Comparison of ENCODE assay signal across 18 cellular contexts in genomic region chr7:131149840-131150239, GRCh38.
DNase-seq lines count a peak whose midpoint lies in the region; ATAC-seq, FAIRE-seq and TF ChIP-seq lines count a peak whose summit lies in the region.
"Had no signal": no experiment of that assay in that cellular context is flagged by ENCODE, and none has a peak within 500 bp of the region (broad histone marks: within the 10 kb centered on the region; RNA-seq: fewer than 3 reads in every experiment).

No MANE protein-coding gene starts in this region.

- intact Hi-C loops in K562 (cut with micrococcal nuclease) (no loop called here), gastrocnemius medialis (cut with DNase I; ENCODE audit: low total_unique reads) (no loop called here)
- intact Hi-C loops in activated CD4-positive, alpha-beta T cell treated with anti-CD3 and anti-CD28 coated beads for 36 hours (cut with DNase I, micrococcal nuclease): no loop called here

- DNase-seq in GM23338 (ENCODE audit: low spot score): no peak
- no peak for DNase-seq in K562 (ENCODE audit: extremely low read depth in 1 of 4, low spot score in 3 of 4)
- DNase-seq in gastrocnemius medialis: peak in 1 of 2 donors; percentile 10
- DNase-seq in NCI-H1105 treated with DMSO at 0.1 percent for 48 hours (lab: John Stamatoyannopoulos, UW): no peak
- no peak for DNase-seq in activated CD4-positive, alpha-beta T cell treated with anti-CD3 and anti-CD28 coated beads for 36 hours
- DNase-seq: Calu3; CD8-positive, alpha-beta T cell; DMS79 treated with DMSO at 0.1 percent for 48 hours; GOT3; H7; HFFc6; IMR-90 had no signal

- no peaks in the 10 kb centered on the region for H3F3A ChIP-seq in GM23338 (replicated peaks; ENCODE audit: low read depth)

- H3K4me1 Mint-ChIP-seq in GM23338: no peaks in the 10 kb centered on the region; the same call in 1 of the 3 replicates
- no peaks in the 10 kb centered on the region for H3K4me1 Mint-ChIP-seq in activated CD4-positive, alpha-beta T cell treated with anti-CD3 and anti-CD28 coated beads for 36 hours
- H3K4me1 Mint-ChIP-seq: B cell had no signal

- no peaks in the 10 kb centered on the region for H3K9me3 ChIP-seq in K562 (replicated peaks; ENCODE audit: control insufficient read depth, insufficient read depth, low read depth, low read length)
- no peaks in the 10 kb centered on the region for H3K9me3 ChIP-seq in gastrocnemius medialis
- H3K9me3 ChIP-seq: BLaER1 treated with 17β-estradiol and CSF1 and Interleukin-3, amounts not matched to agents 10 nM and 100 nM had no signal

- H3K27ac Mint-ChIP-seq in GM23338: no peak overlapping the region
- no peak overlapping the region for H3K27ac Mint-ChIP-seq in activated CD4-positive, alpha-beta T cell treated with anti-CD3 and anti-CD28 coated beads for 36 hours
- H3K27ac Mint-ChIP-seq: B cell; CD8-positive, alpha-beta T cell; HFFc6 had no signal

- H3K4me3 ChIP-seq in GM23338: no peak overlapping the region
- H3K4me3 ChIP-seq in K562: no peak overlapping the region
- peak overlapping the region in 1 of 4 donors; percentile 7 for H3K4me3 ChIP-seq in gastrocnemius medialis
- H3K4me3 ChIP-seq: BLaER1 treated with 17β-estradiol and CSF1 and Interleukin-3, amounts not matched to agents 10 nM and 100 nM; GM12878 had no signal

- H4K20me1 ChIP-seq in GM23338 (replicated peaks; ENCODE audit: insufficient read depth): no peaks in the 10 kb centered on the region
- H4K20me1 ChIP-seq in K562 (replicated peaks; ENCODE audit: control insufficient read depth, insufficient read depth, low read length): no peaks in the 10 kb centered on the region
- H4K20me1 ChIP-seq: BLaER1 treated with 17β-estradiol and CSF1 and Interleukin-3, amounts not matched to agents 10 nM and 100 nM had no signal

- TF ChIP-seq POLR2A in K562 (conservative IDR thresholded peaks at IDR 0.05) (no peak), gastrocnemius medialis (IDR thresholded peaks at IDR 0.05) (no peak)

- POLR2A ChIA-PET in K562 (lab: Yijun Ruan, JAX): interaction anchor here (0.7 to 2.2 kb wide), 5 partner anchors 14 to 190 kb away, joined by 3 to 9 read pairs (median 3); no protein-coding TSS in a partner anchor
- POLR2A ChIA-PET in activated CD4-positive, alpha-beta T cell treated with anti-CD3 and anti-CD28 coated beads for 36 hours (lab: Charles Lee): no interaction called here

- no peaks in the 10 kb centered on the region for H3K9me2 ChIP-seq in GM23338 (ENCODE audit: insufficient read depth)

- H3K4me2 ChIP-seq in GM23338 (no peak overlapping the region), K562 (ENCODE audit: insufficient read depth, low read length) (no peak overlapping the region)
- H3K4me2 ChIP-seq: BLaER1 treated with 17β-estradiol and CSF1 and Interleukin-3, amounts not matched to agents 10 nM and 100 nM had no signal

- H3K4me1 ChIP-seq in GM23338 (ENCODE audit: insufficient read depth) (no peaks in the 10 kb centered on the region), K562 (replicated peaks in 1 of 2; ENCODE audit: control insufficient read depth in 2 of 2, insufficient read depth in 2 of 2, low read length in 2 of 2) (no peaks in the 10 kb centered on the region), gastrocnemius medialis (peaks cover 32 to 41% of the 10 kb centered on the region in 2 donors)
- H3K4me1 ChIP-seq: BLaER1 treated with 17β-estradiol and CSF1 and Interleukin-3, amounts not matched to agents 10 nM and 100 nM had no signal

- ATAC-seq in GM23338: no peak
- ATAC-seq in K562: no peak; the same call in 2 of the 3 replicates
- ATAC-seq in gastrocnemius medialis: peak; percentile 36 to 60
- no peak for ATAC-seq in GM18519 (IDR thresholded peaks at IDR 0.05; ENCODE audit: low FRiP score, unreplicated experiment)
- no peak for ATAC-seq in activated CD4-positive, alpha-beta T cell treated with anti-CD3 and anti-CD28 coated beads for 36 hours
- ATAC-seq: CD8-positive, alpha-beta T cell; GM12878; HCT116 had no signal

- no peaks in the 10 kb centered on the region for H3K36me3 Mint-ChIP-seq in GM23338 (ENCODE audit: low read depth)
- no peaks in the 10 kb centered on the region for H3K36me3 Mint-ChIP-seq in activated CD4-positive, alpha-beta T cell treated with anti-CD3 and anti-CD28 coated beads for 36 hours (ENCODE audit: low read depth)
- H3K36me3 Mint-ChIP-seq: CD8-positive, alpha-beta T cell had no signal

- peak overlapping the region; percentile 8; the same call in 1 of the 2 replicates for H2AFZ ChIP-seq in GM23338
- H2AFZ ChIP-seq in K562 (ENCODE audit: low read depth, low read length): no peak overlapping the region

- TF ChIP-seq RAD21 in K562 (CRISPR knock-in tag; conservative IDR thresholded peaks at IDR 0.05 in 1 of 2, IDR thresholded peaks at IDR 0.05 in 1 of 2): no peak

- peaks cover 1% of the 10 kb centered on the region for H3K27me3 Mint-ChIP-seq in GM23338 (ENCODE audit: insufficient read depth, low read depth, poor library complexity)
- peaks cover 2% of the 10 kb centered on the region for H3K27me3 Mint-ChIP-seq in activated CD4-positive, alpha-beta T cell treated with anti-CD3 and anti-CD28 coated beads for 36 hours
- H3K27me3 Mint-ChIP-seq: B cell had no signal

- FAIRE-seq in K562 (lab: Jason Lieb, UNC): no peak
- FAIRE-seq: GM12878 had no signal

- no peaks in the 10 kb centered on the region for H3K27me3 ChIP-seq in GM23338 (ENCODE audit: insufficient read depth)
- peaks cover 22 to 30% of the 10 kb centered on the region in 2 experiments for H3K27me3 ChIP-seq in K562 (ENCODE audit: control insufficient read depth in 2 of 2, insufficient read depth in 2 of 2, low read length in 2 of 2)
- H3K27me3 ChIP-seq in gastrocnemius medialis: no peaks in the 10 kb centered on the region
- H3K27me3 ChIP-seq: BLaER1 treated with 17β-estradiol and CSF1 and Interleukin-3, amounts not matched to agents 10 nM and 100 nM had no signal

- H3K9ac ChIP-seq in K562 (ENCODE audit: insufficient read depth in 1 of 2, low read depth in 2 of 2, low read length in 2 of 2): no peak overlapping the region
- H3K9ac ChIP-seq: BLaER1 treated with 17β-estradiol and CSF1 and Interleukin-3, amounts not matched to agents 10 nM and 100 nM had no signal

- no peak overlapping the region for H3K4me3 Mint-ChIP-seq in GM23338
- no peak overlapping the region for H3K4me3 Mint-ChIP-seq in activated CD4-positive, alpha-beta T cell treated with anti-CD3 and anti-CD28 coated beads for 36 hours
- H3K4me3 Mint-ChIP-seq: B cell; CD8-positive, alpha-beta T cell; HFFc6 had no signal

- H3K27ac ChIP-seq in GM23338 (ENCODE audit: low read depth) (no peak overlapping the region), K562 (ENCODE audit: extremely low read depth, low read depth, low read length) (no peak overlapping the region), gastrocnemius medialis (peak overlapping the region; percentile 59 to 88 (median 78))
- H3K27ac ChIP-seq: BLaER1 treated with 17β-estradiol and CSF1 and Interleukin-3, amounts not matched to agents 10 nM and 100 nM; HL-60 had no signal

- in situ Hi-C loops in K562 (cut with MboI): no loop called here
- in situ Hi-C loops in gastrocnemius medialis (cut with MboI; ENCODE audit: low sequenced_read_pairs in 4 of 4): no loop called here

- no peaks in the 10 kb centered on the region for H3K9me3 Mint-ChIP-seq in GM23338
- H3K9me3 Mint-ChIP-seq in activated CD4-positive, alpha-beta T cell treated with anti-CD3 and anti-CD28 coated beads for 36 hours (ENCODE audit: low read depth): no peaks in the 10 kb centered on the region
- H3K9me3 Mint-ChIP-seq: CD8-positive, alpha-beta T cell; HFFc6 had no signal

- CTCF ChIA-PET in K562 (lab: Yijun Ruan, JAX; ENCODE audit: low intra/inter-chr PET ratio): no interaction called here
- CTCF ChIA-PET in activated CD4-positive, alpha-beta T cell treated with anti-CD3 and anti-CD28 coated beads for 36 hours (lab: Charles Lee): interaction anchor here (0.7 to 1.3 kb wide), 2 partner anchors 15 to 20 kb away, joined by 3 read pairs; no protein-coding TSS in a partner anchor

- WGBS in K562 (ENCODE audit: insufficient coverage, low coverage, missing lambda C conversion rate): 0% methylated on average over 4 of the region's 4 CpGs

- H3K36me3 ChIP-seq in GM23338 (ENCODE audit: insufficient read depth) (no peaks in the 10 kb centered on the region), K562 (ENCODE audit: control insufficient read depth, insufficient read depth, low read length) (no peaks in the 10 kb centered on the region), gastrocnemius medialis (no peaks in the 10 kb centered on the region)
- H3K36me3 ChIP-seq: BLaER1 treated with 17β-estradiol and CSF1 and Interleukin-3, amounts not matched to agents 10 nM and 100 nM had no signal

- TF ChIP-seq CTCF in GM23338 (conservative IDR thresholded peaks at IDR 0.05; ENCODE audit: low read depth in 2 of 2) (no peak), K562 (IDR thresholded peaks at IDR 0.05 in 2 of 3, conservative IDR thresholded peaks at IDR 0.05 in 1 of 3; ENCODE audit: insufficient read depth in 2 of 3, low read depth in 1 of 3, low read length in 3 of 3) (no peak), gastrocnemius medialis (IDR thresholded peaks at IDR 0.05 in 4 of 5, conservative IDR thresholded peaks at IDR 0.05 in 1 of 5) (no peak)

- H3K9me1 ChIP-seq in K562 (ENCODE audit: control insufficient read depth, insufficient read depth, low read length): no peaks in the 10 kb centered on the region

- BruUV-seq in K562 (replicated peaks; lab: Mats Ljungman, UMichigan): no TSS peak

- no peak for TF ChIP-seq EP300 in K562 (IDR thresholded peaks at IDR 0.05; ENCODE audit: low read length)

- H3K79me2 ChIP-seq in GM23338 (replicated peaks; ENCODE audit: insufficient read depth) (no peaks in the 10 kb centered on the region), K562 (ENCODE audit: control insufficient read depth, insufficient read depth, low read length) (no peaks in the 10 kb centered on the region)

TF ChIP-seq in GM23338, 12 proteins besides CTCF, POLR2A, EP300 and RAD21 (continues in another document):
- no peak for TF ChIP-seq POLR2AphosphoS5 (IDR thresholded peaks at IDR 0.05; ENCODE audit: low read depth)

TF ChIP-seq in K562, 482 proteins besides CTCF, POLR2A, EP300 and RAD21 (continues in another document):
- TF ChIP-seq BMI1 (IDR thresholded peaks at IDR 0.05; ENCODE audit: low read length) (peak; percentile 1; the same call in 1 of the 2 replicates), SMARCA4 (IDR thresholded peaks at IDR 0.05) (no peak), EZH2 (IDR thresholded peaks at IDR 0.05; ENCODE audit: borderline replicate concordance, low read depth, low read length) (0 out of 2 replicates have a peak, but pooled peaks have one; percentile 21), MEF2A (IDR thresholded peaks at IDR 0.05; ENCODE audit: control insufficient read depth, low read depth, low read length) (no peak), ZNF79 (CRISPR knock-in tag; IDR thresholded peaks at IDR 0.05; ENCODE audit: low read depth) (no peak), ATF1 (CRISPR knock-in tag; IDR thresholded peaks at IDR 0.05) (no peak), ATF1 (tag; IDR thresholded peaks at IDR 0.05) (no peak)

Comparison
In these comparisons a context has a peak if more than half of its experiments do, and no peak if none do; other contexts are left out.
1. ATAC-seq: peak in gastrocnemius medialis (2 of 2); none in GM23338 (single experiment), K562 (single experiment), GM18519 (single experiment) and activated CD4-positive, alpha-beta T cell treated with anti-CD3 and anti-CD28 coated beads for 36 hours (single experiment).
2. H3K27ac ChIP-seq: peak in gastrocnemius medialis (4 of 4); none in GM23338 (single experiment) and K562 (single experiment).